11 cellular contexts compared by ENCODE assay signal in the genomic region with DNA sequence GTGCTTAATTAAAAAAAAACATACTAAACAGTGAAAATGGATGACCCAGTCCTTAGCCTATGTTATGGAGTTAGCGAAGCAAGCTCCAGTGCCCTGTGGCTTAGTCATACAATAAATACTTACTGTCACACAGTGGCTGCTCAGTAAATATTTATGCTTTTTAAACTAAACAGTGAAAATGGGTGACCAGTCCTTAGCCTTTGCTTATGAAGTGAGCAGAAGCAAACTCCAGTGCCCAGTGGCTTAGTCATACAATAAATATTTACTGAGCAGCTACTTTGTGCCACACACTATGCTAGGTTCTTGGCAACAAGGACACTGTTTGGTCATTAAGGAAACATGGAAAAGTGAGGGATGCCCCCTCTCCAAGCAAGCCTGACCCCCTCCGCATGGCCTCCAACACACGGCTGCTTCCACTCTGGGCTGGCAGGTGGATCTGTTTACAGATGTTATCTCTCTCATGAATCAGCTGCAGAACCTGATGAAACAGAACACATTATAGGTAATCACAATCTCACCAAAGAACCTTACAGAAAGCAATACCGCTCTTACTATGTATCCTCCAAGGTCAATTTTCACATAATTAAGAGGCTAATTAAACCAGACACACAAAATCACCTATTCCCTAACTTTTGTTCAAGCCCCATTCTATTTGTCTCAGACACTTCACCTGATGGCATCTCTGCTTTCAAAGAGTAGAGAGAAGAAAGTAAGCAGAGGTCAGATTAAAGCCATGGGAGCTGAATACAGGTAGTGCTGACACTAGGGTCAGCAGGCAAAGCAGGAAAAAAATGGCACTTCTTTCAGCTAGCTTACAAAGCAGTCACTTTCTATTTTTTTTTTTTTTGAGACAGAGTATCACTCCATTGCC. TPM values are rescaled to one million over a fixed set of nuclear protein-coding genes. Genes with fewer than 3 reads are reported as not detected.
DNase-seq lines count a peak whose midpoint lies in the region; ATAC-seq, FAIRE-seq and TF ChIP-seq lines count a peak whose summit lies in the region.
"Had no signal": no experiment of that assay in that cellular context is flagged by ENCODE, and none has a peak within 500 bp of the region (broad histone marks: within the 10 kb centered on the region; RNA-seq: fewer than 3 reads in every experiment).

No MANE protein-coding gene starts in this region.

- no peak overlapping the region for H3K4me3 Mint-ChIP-seq in natural killer cell
- no peak overlapping the region for H3K4me3 Mint-ChIP-seq in natural killer cell treated with Interleukin-12 subunit alpha and Interleukin-12 subunit beta and Interleukin-15 and Interleukin-18, amount 100 ng/mL, for 72 hours
- H3K4me3 Mint-ChIP-seq: naive thymus-derived CD4-positive, alpha-beta T cell had no signal

- no peaks in the 10 kb centered on the region for H3K9me3 Mint-ChIP-seq in natural killer cell
- no peaks in the 10 kb centered on the region for H3K9me3 Mint-ChIP-seq in natural killer cell treated with Interleukin-12 subunit alpha and Interleukin-12 subunit beta and Interleukin-15 and Interleukin-18, amount 100 ng/mL, for 72 hours
- H3K9me3 Mint-ChIP-seq: naive thymus-derived CD4-positive, alpha-beta T cell had no signal

- peak overlapping the region; percentile 58 to 97 for H3K27ac Mint-ChIP-seq in natural killer cell
- H3K27ac Mint-ChIP-seq in natural killer cell treated with Interleukin-12 subunit alpha and Interleukin-12 subunit beta and Interleukin-15 and Interleukin-18, amount 100 ng/mL, for 72 hours = peak overlapping the region in 1 of 2 donors; percentile 86

- no peak for TF ChIP-seq CTCF in natural killer cell (IDR thresholded peaks at IDR 0.05)

- FAIRE-seq in frontal cortex (lab: Jason Lieb, UNC) = no peak

- DNase-seq in natural killer cell (no peak), SW 1271 (lab: John Stamatoyannopoulos, UW) (peak; percentile 64 to 82), glomerular visceral epithelial cell (ENCODE audit: extremely low spot score) (peak; percentile 60), frontal cortex (ENCODE audit: low spot score in 2 of 2) (no peak), Ammon's horn (ENCODE audit: low spot score) (no peak)
- DNase-seq in natural killer cell treated with Interleukin-12 subunit alpha and Interleukin-12 subunit beta and Interleukin-15 and Interleukin-18, amount 100 ng/mL, for 72 hours (ENCODE audit: low spot score) = no peak
- no peak for DNase-seq in stimulated activated naive CD4-positive, alpha-beta T cell treated with Interleukin-2 at 50 U/mL for 16 hours (lab: John Stamatoyannopoulos, UW)
- DNase-seq: C1 segment of cervical spinal cord; naive thymus-derived CD4-positive, alpha-beta T cell; NCI-H524 treated with DMSO at 0.1 percent for 48 hours had no signal

- H3K27me3 Mint-ChIP-seq in natural killer cell (ENCODE audit: low read depth in 2 of 2) = no peaks in the 10 kb centered on the region
- H3K27me3 Mint-ChIP-seq in natural killer cell treated with Interleukin-12 subunit alpha and Interleukin-12 subunit beta and Interleukin-15 and Interleukin-18, amount 100 ng/mL, for 72 hours = no peaks in the 10 kb centered on the region
- H3K27me3 Mint-ChIP-seq: naive thymus-derived CD4-positive, alpha-beta T cell had no signal

- peaks cover 10% of the 10 kb centered on the region for H3K36me3 Mint-ChIP-seq in natural killer cell
- peaks cover 21% of the 10 kb centered on the region for H3K36me3 Mint-ChIP-seq in natural killer cell treated with Interleukin-12 subunit alpha and Interleukin-12 subunit beta and Interleukin-15 and Interleukin-18, amount 100 ng/mL, for 72 hours

- H3K4me1 Mint-ChIP-seq in natural killer cell = peaks cover 29 to 33% of the 10 kb centered on the region in 2 donors
- peaks cover 30 to 35% of the 10 kb centered on the region in 2 donors for H3K4me1 Mint-ChIP-seq in natural killer cell treated with Interleukin-12 subunit alpha and Interleukin-12 subunit beta and Interleukin-15 and Interleukin-18, amount 100 ng/mL, for 72 hours (ENCODE audit: low read depth in 2 of 2)

- ATAC-seq in natural killer cell = no peak
- no peak for ATAC-seq in natural killer cell treated with Interleukin-12 subunit alpha and Interleukin-12 subunit beta and Interleukin-15 and Interleukin-18, amount 100 ng/mL, for 72 hours
- ATAC-seq in GM21515 (IDR thresholded peaks at IDR 0.05; ENCODE audit: unreplicated experiment) = no peak
- ATAC-seq: naive thymus-derived CD4-positive, alpha-beta T cell had no signal

- intact Hi-C loops in natural killer cell (cut with micrococcal nuclease) = no loop called here

RNA-seq across cellular contexts. Expression of gene CDK5RAP1, which starts 27.3 kb away (rescaled TPM):
- 10 to 100 TPM; 59.7 to 71.5 (median 62.6) TPM for total RNA-seq in natural killer cell
- total RNA-seq in natural killer cell treated with Interleukin-12 subunit alpha and Interleukin-12 subunit beta and Interleukin-15 and Interleukin-18, amount 100 ng/mL, for 72 hours = 10 to 100 TPM; 37.1 to 59.6 TPM
- total RNA-seq in frontal cortex = 22.8 TPM

Comparison
In these comparisons a context has a peak if more than half of its experiments do, and no peak if none do; other contexts are left out.
1. DNase-seq: peak in SW 1271 (2 of 2) and glomerular visceral epithelial cell (single experiment); none in natural killer cell (single experiment), natural killer cell treated with Interleukin-12 subunit alpha and Interleukin-12 subunit beta and Interleukin-15 and Interleukin-18, amount 100 ng/mL, for 72 hours (single experiment), frontal cortex (0 of 2), stimulated activated naive CD4-positive, alpha-beta T cell treated with Interleukin-2 at 50 U/mL for 16 hours (single experiment) and Ammon's horn (single experiment).